ENCODE assay signal across 17 cellular contexts in genomic region chr14:104651876-104652260, GRCh38. TPM values are rescaled to one million over a fixed set of nuclear protein-coding genes. Genes with fewer than 3 reads are reported as not detected.
"Had no signal": no experiment of that assay in that cellular context is flagged by ENCODE, and none has a peak within 500 bp of the region (broad histone marks: within the 10 kb centered on the region; RNA-seq: fewer than 3 reads in every experiment).

No MANE protein-coding gene starts in this region.

- DNase-seq: activated B cell treated with CpG ODN at 0.5 μM for 24 hours; activated CD4-positive, alpha-beta T cell treated with anti-CD3 and anti-CD28 coated beads, Interleukin-2, amount 50 U/mL, for 1 hour; activated naive CD4-positive, alpha-beta T cell treated with anti-CD3 and anti-CD28 coated beads, Interleukin-2, amount 50 U/mL, for 16 hours; activated T-cell treated with anti-CD3 and anti-CD28 coated beads, Interleukin-2, amount 50 U/mL, for 1 hour; amygdala; hippocampal formation; kidney glomerular epithelial cell; retina; stimulated activated CD4-positive, alpha-beta T cell treated with anti-CD3 and anti-CD28 coated beads, Interleukin-15, amount 100 ng/mL, for 24 hours; uterus had no signal

- H3K27ac Mint-ChIP-seq: activated B cell treated with CpG ODN at 0.5 μM for 24 hours, brain had no signal

- H3K27ac ChIP-seq: parathyroid adenoma, tibial artery, uterus had no signal

- H3K79me2 ChIP-seq: parathyroid adenoma had no signal

- H3K36me3 ChIP-seq: tibial artery, uterus had no signal

- H3K4me3 ChIP-seq: tibial artery, uterus had no signal

- H3K27me3 ChIP-seq: uterus had no signal

- H3K9ac ChIP-seq: parathyroid adenoma had no signal

- H2AFZ ChIP-seq: parathyroid adenoma had no signal

- H3K27me3 Mint-ChIP-seq: activated B cell treated with CpG ODN at 0.5 μM for 24 hours had no signal

- H3K9me3 ChIP-seq: tibial artery had no signal

- H3K4me3 Mint-ChIP-seq: activated B cell treated with CpG ODN at 0.5 μM for 24 hours, brain, neural crest cell had no signal

- H3K4me1 ChIP-seq: parathyroid adenoma, uterus had no signal

RNA-seq across cellular contexts. Expression of gene TMEM179, which starts 47.3 kb away (rescaled TPM):
- total RNA-seq: activated B cell treated with CpG ODN at 0.5 μM for 24 hours, esophagus mucosa, lower leg skin, mesenteric fat pad had no signal
